Comparison of ENCODE assay signal across 28 cellular contexts in the genomic region with DNA sequence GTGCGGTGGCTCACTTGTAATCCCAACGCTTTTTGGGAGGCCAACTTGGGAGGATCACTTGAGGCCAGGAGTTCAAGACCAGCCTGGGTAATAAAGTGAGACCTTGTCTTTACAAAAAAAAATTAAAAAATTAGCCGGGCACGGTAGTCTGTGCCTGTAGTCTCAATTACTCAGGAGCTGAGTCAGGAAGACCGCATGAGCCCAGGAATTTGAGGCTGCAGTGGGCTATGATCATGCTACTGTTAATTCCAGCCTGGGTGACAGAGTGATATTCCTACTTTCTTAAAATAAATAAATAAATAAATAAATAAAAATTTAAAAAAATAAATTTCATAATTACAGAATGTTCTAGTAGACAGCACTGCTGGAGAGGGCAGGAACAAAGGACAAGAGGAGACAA.
"Had no signal": no experiment of that assay in that cellular context is flagged by ENCODE, and none has a peak within 500 bp of the region (broad histone marks: within the 10 kb centered on the region; RNA-seq: fewer than 3 reads in every experiment).

No MANE protein-coding gene starts in this region.

- H3K36me3 ChIP-seq: left lung, spleen had no signal

- H3K36me3 Mint-ChIP-seq: naive thymus-derived CD4-positive, alpha-beta T cell; stimulated activated memory B cell treated with anti-CD40 and anti-IgM and Interleukin-4, amounts not matched to agents 10 μg/mL and 1 μg/mL and 100 μg/mL, for 72 hours had no signal

- H3K27me3 Mint-ChIP-seq: naive thymus-derived CD4-positive, alpha-beta T cell; stimulated activated memory B cell treated with anti-CD40 and anti-IgM and Interleukin-4, amounts not matched to agents 10 μg/mL and 1 μg/mL and 100 μg/mL, for 72 hours had no signal

- DNase-seq: dermis blood vessel endothelial cell; effector memory CD4-positive, alpha-beta T cell; foreskin melanocyte; glutamatergic neuron; heart right ventricle; hippocampal formation; left cardiac atrium; left lung; mesenchymal stem cell; mucosa of descending colon; naive thymus-derived CD4-positive, alpha-beta T cell; psoas muscle; right cardiac atrium; sigmoid colon; spleen; stimulated activated CD4-positive, alpha-beta T cell treated with anti-CD3 and anti-CD28 coated beads, Interleukin-4, amount 100 ng/mL, for 4 hours; stimulated activated naive CD8-positive, alpha-beta T cell treated with anti-CD3 and anti-CD28 coated beads, Interleukin-15, Interleukin-2, amounts not matched to agents 100 U/mL and 50 U/mL, for 24 hours; substantia nigra; testis; upper lobe of left lung had no signal

- H3K4me2 ChIP-seq: neural progenitor cell had no signal

- H2AFZ ChIP-seq: neural progenitor cell had no signal

- H3K4me1 Mint-ChIP-seq: mesothelial cell of epicardium; naive thymus-derived CD4-positive, alpha-beta T cell; nephron; stimulated activated memory B cell treated with anti-CD40 and anti-IgM and Interleukin-4, amounts not matched to agents 10 μg/mL and 1 μg/mL and 100 μg/mL, for 72 hours had no signal

- H3K4me3 Mint-ChIP-seq: mesothelial cell of epicardium; naive thymus-derived CD4-positive, alpha-beta T cell; nephron; neural progenitor cell; stimulated activated memory B cell treated with anti-CD40 and anti-IgM and Interleukin-4, amounts not matched to agents 10 μg/mL and 1 μg/mL and 100 μg/mL, for 72 hours had no signal

- H3K9me3 ChIP-seq: esophagus muscularis mucosa, heart right ventricle, left lung, mucosa of descending colon, psoas muscle, sigmoid colon, spleen, testis, tibial nerve, upper lobe of left lung had no signal

- H3K9me3 Mint-ChIP-seq: naive thymus-derived CD4-positive, alpha-beta T cell; nephron; stimulated activated memory B cell treated with anti-CD40 and anti-IgM and Interleukin-4, amounts not matched to agents 10 μg/mL and 1 μg/mL and 100 μg/mL, for 72 hours had no signal

- H3K4me1 ChIP-seq: left lung, psoas muscle, spleen, testis, tibial nerve, upper lobe of left lung had no signal

- H3K9ac ChIP-seq: neural progenitor cell had no signal

- H3K27ac Mint-ChIP-seq: mesothelial cell of epicardium; naive thymus-derived CD4-positive, alpha-beta T cell; neural progenitor cell; stimulated activated memory B cell treated with anti-CD40 and anti-IgM and Interleukin-4, amounts not matched to agents 10 μg/mL and 1 μg/mL and 100 μg/mL, for 72 hours had no signal

- H3K4me3 ChIP-seq: coronary artery, esophagus muscularis mucosa, heart right ventricle, left lung, mucosa of descending colon, neural progenitor cell, psoas muscle, sigmoid colon, skin epidermis, spleen, testis, tibial nerve, upper lobe of left lung had no signal

- H3K27me3 ChIP-seq: esophagus muscularis mucosa, heart right ventricle, left lung, neural progenitor cell, sigmoid colon, spleen, testis, tibial nerve, upper lobe of left lung had no signal

- H3K27ac ChIP-seq: coronary artery, esophagus muscularis mucosa, left lung, neural progenitor cell, psoas muscle, sigmoid colon, skin epidermis, spleen, testis, tibial nerve had no signal
